13 cellular contexts compared by ENCODE assay signal in genomic region chr1:36134031-36134430, GRCh38. TPM values are rescaled to one million over a fixed set of nuclear protein-coding genes. Genes with fewer than 3 reads are reported as not detected.
DNase-seq lines count a peak whose midpoint lies in the region; ATAC-seq and TF ChIP-seq lines count a peak whose summit lies in the region.
"Had no signal": no experiment of that assay in that cellular context is flagged by ENCODE, and none has a peak within 500 bp of the region (broad histone marks: within the 10 kb centered on the region; RNA-seq: fewer than 3 reads in every experiment).

No MANE protein-coding gene starts in this region.

- H3K4me1 ChIP-seq in left ventricle myocardium inferior (peaks cover 56% of the 10 kb centered on the region), Peyer's patch (peaks cover 0 to 12% (median 0%) of the 10 kb centered on the region in 4 donors)

- H3K36me3 Mint-ChIP-seq in nephron progenitor cell (ENCODE audit: low read depth): no peaks in the 10 kb centered on the region
- H3K36me3 Mint-ChIP-seq: natural killer cell had no signal

- TF ChIP-seq CTCF in left ventricle myocardium inferior (IDR thresholded peaks at IDR 0.05; ENCODE audit: borderline replicate concordance): no peak
- no peak for TF ChIP-seq CTCF in nephron progenitor cell (IDR thresholded peaks at IDR 0.05)
- TF ChIP-seq CTCF in Peyer's patch (IDR thresholded peaks at IDR 0.05): no peak

- H3K4me3 ChIP-seq in left ventricle myocardium inferior: no peak overlapping the region
- no peak overlapping the region for H3K4me3 ChIP-seq in Peyer's patch

- intact Hi-C loops in left ventricle myocardium inferior (cut with micrococcal nuclease) (no loop called here), left cardiac atrium (cut with DNase I) (loop anchor here in 1 of 2 donors (2.0 kb wide), 1 partner anchor 33 kb away; no protein-coding TSS in a partner anchor)

- ATAC-seq in left cardiac atrium (no peak), HG02970 (IDR thresholded peaks at IDR 0.05; ENCODE audit: low FRiP score, unreplicated experiment) (no peak)

- TF ChIP-seq POLR2A in Peyer's patch (IDR thresholded peaks at IDR 0.05): no peak

- DNase-seq in left ventricle myocardium inferior: no peak
- no peak for DNase-seq in left cardiac atrium
- peak; percentile 9 for DNase-seq in epidermal melanocyte (ENCODE audit: insufficient read length, low spot score)
- DNase-seq in nephron progenitor cell: no peak
- no peak for DNase-seq in Peyer's patch
- no peak for DNase-seq in amygdala (lab: John Stamatoyannopoulos, UW)
- no peak for DNase-seq in stimulated activated naive CD4-positive, alpha-beta T cell (lab: John Stamatoyannopoulos, UW)
- DNase-seq: activated B cell treated with CpG ODN at 0.5 μM for 24 hours; activated effector memory CD4-positive, alpha-beta T cell treated with Interleukin-2 at 50 U/mL for 16 hours; CD8-positive, alpha-beta memory T cell; natural killer cell; NCI-H774 had no signal

- H3K36me3 ChIP-seq in left ventricle myocardium inferior: peaks cover 23% of the 10 kb centered on the region
- peaks cover 0 to 29% (median 0%) of the 10 kb centered on the region in 3 donors for H3K36me3 ChIP-seq in Peyer's patch

- H3K27ac Mint-ChIP-seq in nephron progenitor cell: peak overlapping the region; percentile 87
- H3K27ac Mint-ChIP-seq: activated B cell treated with CpG ODN at 0.5 μM for 24 hours had no signal

- no peaks in the 10 kb centered on the region for H3K27me3 ChIP-seq in left ventricle myocardium inferior (ENCODE audit: low read depth)
- H3K27me3 ChIP-seq in Peyer's patch: no peaks in the 10 kb centered on the region

- peaks cover 15% of the 10 kb centered on the region for H3K4me1 Mint-ChIP-seq in nephron progenitor cell
- H3K4me1 Mint-ChIP-seq: activated B cell treated with CpG ODN at 0.5 μM for 24 hours, natural killer cell had no signal

- H3K4me3 Mint-ChIP-seq in nephron progenitor cell: no peak overlapping the region
- H3K4me3 Mint-ChIP-seq: activated B cell treated with CpG ODN at 0.5 μM for 24 hours; CD8-positive, alpha-beta memory T cell; natural killer cell had no signal

- peaks cover 5% of the 10 kb centered on the region for H3K27me3 Mint-ChIP-seq in nephron progenitor cell (ENCODE audit: low read depth, poor library complexity)
- H3K27me3 Mint-ChIP-seq: activated B cell treated with CpG ODN at 0.5 μM for 24 hours; CD8-positive, alpha-beta memory T cell had no signal

- H3K9me3 ChIP-seq in left ventricle myocardium inferior (replicated peaks) (no peaks in the 10 kb centered on the region), Peyer's patch (no peaks in the 10 kb centered on the region)

- no peaks in the 10 kb centered on the region for H3K9me3 Mint-ChIP-seq in nephron progenitor cell
- H3K9me3 Mint-ChIP-seq: activated B cell treated with CpG ODN at 0.5 μM for 24 hours; CD8-positive, alpha-beta memory T cell; natural killer cell had no signal

- H3K27ac ChIP-seq in left ventricle myocardium inferior (replicated peaks) (peak overlapping the region; percentile 72), Peyer's patch (peak overlapping the region in 1 of 4 donors; percentile 50)

RNA-seq across cellular contexts. Expression of gene COL8A2, which starts 9.0 kb away (rescaled TPM):
- total RNA-seq in left ventricle myocardium inferior (1.2 TPM), left cardiac atrium (1 to 10 TPM; 3.8 to 4.2 TPM), Peyer's patch (1 to 10 TPM in 3 of 4 donors, under 1 TPM in 1; 0.83 to 1.3 (median 1.1) TPM)

RNA-seq across cellular contexts. Expression of gene TRAPPC3, which starts 15.3 kb away (rescaled TPM):
- 54.6 TPM for total RNA-seq in left ventricle myocardium inferior
- total RNA-seq in left cardiac atrium: 10 to 100 TPM; 53.3 to 64.2 TPM
- total RNA-seq in Peyer's patch: 100 to 1,000 TPM in 1 of 4 donors, 10 to 100 TPM in 3; 56.2 to 113 (median 73.7) TPM

RNA-seq across cellular contexts. Expression of gene MAP7D1, which starts 21.9 kb away (rescaled TPM):
- total RNA-seq in left ventricle myocardium inferior (363 TPM), left cardiac atrium (100 to 1,000 TPM; 251 to 270 TPM), Peyer's patch (10 to 100 TPM; 38.2 to 62.7 (median 46.4) TPM)

RNA-seq across cellular contexts. Expression of gene ADPRS, which starts 45.3 kb away (rescaled TPM):
- total RNA-seq in left ventricle myocardium inferior: 17.8 TPM
- 10 to 100 TPM; 15.4 to 17.6 TPM for total RNA-seq in left cardiac atrium
- total RNA-seq in Peyer's patch: 10 to 100 TPM; 16.5 to 50.0 (median 30.8) TPM

RNA-seq across cellular contexts. Expression of gene TEKT2, which starts 50.1 kb away (rescaled TPM):
- total RNA-seq in left ventricle myocardium inferior: not detected
- under 1 TPM in 1 of 2 donors, not detected in 1; 0.27 TPM for total RNA-seq in left cardiac atrium
- total RNA-seq in Peyer's patch: not detected
- total RNA-seq: activated B cell treated with CpG ODN at 0.5 μM for 24 hours; CD8-positive, alpha-beta memory T cell had no signal
